ENCODE assay signal across 8 cellular contexts in genomic region chr11:57712256-57713150, GRCh38. TPM values are rescaled to one million over a fixed set of nuclear protein-coding genes. Genes with fewer than 3 reads are reported as not detected.
DNase-seq lines count a peak whose midpoint lies in the region; ATAC-seq, FAIRE-seq and TF ChIP-seq lines count a peak whose summit lies in the region.

Gene TMX2, plus strand, starts transcription at chr11:57712593. Its CDS starts 26 bp downstream, at chr11:57712619.

- peak; percentile 91 for ATAC-seq in HG02981 (IDR thresholded peaks at IDR 0.05; ENCODE audit: unreplicated experiment)
- ATAC-seq in aorta (ENCODE audit: low FRiP score), result peak; percentile 97

- H3K27me3 ChIP-seq in rectal smooth muscle tissue (ENCODE audit: control insufficient read depth, insufficient read depth, low read length), result no peaks in the 10 kb centered on the region
- H3K27me3 ChIP-seq in aorta (ENCODE audit: control insufficient read depth in 1 of 2, insufficient read depth in 2 of 2, low read length in 1 of 2), result no peaks in the 10 kb centered on the region

- no peak for TF ChIP-seq CTCF in astrocyte of the cerebellum (IDR thresholded peaks at IDR 0.05; ENCODE audit: low read depth, low read length, missing control alignments)

- H3K4me3 ChIP-seq in astrocyte of the cerebellum (ENCODE audit: low read depth, low read length) (peak within 1 kb of the TSS; percentile 100), rectal smooth muscle tissue (ENCODE audit: low read length) (peak within 1 kb of the TSS; percentile 93), aorta (ENCODE audit: low read length in 2 of 2) (peak within 1 kb of the TSS; percentile 70 to 78)

- H3K9ac ChIP-seq in rectal smooth muscle tissue (ENCODE audit: low read length), result peak within 1 kb of the TSS; percentile 77

- DNase-seq in GM18507 (ENCODE audit: extremely low spot score, insufficient read length, low read depth) (peak; percentile 68), NCI-H2029 treated with DMSO at 0.1 percent for 48 hours (lab: John Stamatoyannopoulos, UW) (peak; percentile 99), T-helper 9 cell (peak; percentile 81), astrocyte of the cerebellum (ENCODE audit: low read depth) (peak; percentile 99), hepatic stellate cell (ENCODE audit: low spot score) (peak; percentile 94), aorta (peak; percentile 95)

- intact Hi-C loops in aorta (cut with DNase I), result loop anchor here (2.0 to 10.0 kb wide), 3 partner anchors 28 to 92 kb away; partner anchors contain the start of genes SELENOH (in 1 of the 2) and ZDHHC5 (in 1 of the 2)

- H3K4me1 ChIP-seq in rectal smooth muscle tissue (ENCODE audit: control insufficient read depth, insufficient read depth, low read length), result peaks cover 18% of the 10 kb centered on the region
- H3K4me1 ChIP-seq in aorta (ENCODE audit: control insufficient read depth in 1 of 2, insufficient read depth in 2 of 2, low read length in 2 of 2), result peaks cover 1 to 7% of the 10 kb centered on the region in 2 donors

- H3K27ac ChIP-seq in rectal smooth muscle tissue (ENCODE audit: low read depth, low read length) (peak within 1 kb of the TSS; percentile 86), aorta (ENCODE audit: low read depth in 1 of 2, low read length in 2 of 2) (peak within 1 kb of the TSS; percentile 14 to 76)

- H3K9me3 ChIP-seq in aorta (ENCODE audit: control insufficient read depth, low read length), result no peaks in the 10 kb centered on the region

- FAIRE-seq in GM18507 (lab: Jason Lieb, UNC), result peak; percentile 99

- no peaks in the 10 kb centered on the region for H3K36me3 ChIP-seq in rectal smooth muscle tissue (ENCODE audit: control insufficient read depth, insufficient read depth, low read length)
- H3K36me3 ChIP-seq in aorta (ENCODE audit: control insufficient read depth in 1 of 2, insufficient read depth in 2 of 2, low read length in 1 of 2), result no peaks in the 10 kb centered on the region

- in situ Hi-C loops in astrocyte of the cerebellum (cut with HindIII; ENCODE audit: low sequenced_read_pairs), result loop anchor here (5.0 kb wide), 1 partner anchor 100 kb away; no protein-coding TSS in a partner anchor

- WGBS in aorta, 2 donors, result 0% methylated on average over 52 to 53 of the region's 53 CpGs

RNA-seq across cellular contexts. Expression of gene TMX2, which starts in this region (rescaled TPM):
- 10 to 100 TPM; 40.6 to 47.8 TPM for total RNA-seq in aorta
- 10 to 100 TPM; 44.1 to 50.8 TPM for polyA plus RNA-seq in aorta

Comparison
In these comparisons a context has a peak if more than half of its experiments do, and no peak if none do; other contexts are left out.
1. Peak in every context shown above with its lines: DNase-seq, ATAC-seq, H3K4me3 ChIP-seq and H3K27ac ChIP-seq.